14 cellular contexts compared by ENCODE assay signal in the genomic region with DNA sequence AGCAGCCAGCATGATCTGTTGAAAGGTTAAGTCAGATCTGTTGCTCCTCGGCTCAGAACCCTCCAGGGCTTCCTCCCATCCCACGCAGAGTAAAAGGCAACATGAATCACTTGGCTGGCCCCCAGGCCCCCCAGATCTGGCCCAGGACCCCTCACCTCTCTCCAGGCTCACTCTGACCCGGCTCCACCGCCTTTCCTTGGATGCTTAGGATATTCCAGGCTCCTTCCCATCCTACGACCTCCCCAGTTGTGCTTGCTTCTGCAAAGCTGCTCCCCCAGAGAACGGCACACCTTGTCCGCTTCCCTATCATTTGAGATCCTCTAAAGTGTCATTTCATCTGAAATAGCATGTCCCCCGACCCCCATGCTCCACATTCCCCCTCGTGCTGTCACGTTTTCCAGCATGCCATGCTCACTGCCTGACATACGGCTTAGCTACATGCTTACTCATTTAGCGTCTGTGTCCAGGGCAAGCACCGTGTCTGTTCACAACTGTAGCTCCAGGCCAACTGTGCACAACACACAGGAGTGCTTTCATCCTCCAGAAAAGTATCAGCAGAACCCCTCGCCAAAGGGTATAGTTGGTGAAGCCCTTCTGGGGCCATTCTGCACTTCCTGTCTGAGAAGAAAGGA. TPM values are rescaled to one million over a fixed set of nuclear protein-coding genes. Genes with fewer than 3 reads are reported as not detected.
DNase-seq lines count a peak whose midpoint lies in the region; ATAC-seq and TF ChIP-seq lines count a peak whose summit lies in the region.
"Had no signal": no experiment of that assay in that cellular context is flagged by ENCODE, and none has a peak within 500 bp of the region (broad histone marks: within the 10 kb centered on the region; RNA-seq: fewer than 3 reads in every experiment).

No MANE protein-coding gene starts in this region.

- H3K9me3 ChIP-seq in sigmoid colon, result no peaks in the 10 kb centered on the region
- H3K9me3 ChIP-seq: Caco-2 had no signal

- TF ChIP-seq CTCF in coronary artery (IDR thresholded peaks at IDR 0.05) (no peak), sigmoid colon (IDR thresholded peaks at IDR 0.05) (no peak)

- H3K4me3 ChIP-seq in coronary artery (no peak overlapping the region), sigmoid colon (no peak overlapping the region)

- DNase-seq in activated CD8-positive, alpha-beta memory T cell treated with anti-CD3 and anti-CD28 coated beads, Interleukin-2, amount 50 U/mL, for 48 hours, result peak; percentile 8
- DNase-seq in activated CD8-positive, alpha-beta memory T cell treated with anti-CD3 and anti-CD28 coated beads, Interleukin-2, amount 10 ng/mL, durations not matched to agents 7 days and 5 days, result no peak
- DNase-seq in coronary artery (ENCODE audit: low spot score) (peak; percentile 41), left lobe of liver (ENCODE audit: low spot score) (peak; percentile 31), sigmoid colon (peak; percentile 52)
- DNase-seq in activated T-cell treated with anti-CD3 and anti-CD28 coated beads, Interleukin-2, amount 50 U/mL, for 1 hour, result no peak
- DNase-seq: Caco-2; CD8-positive, alpha-beta T cell; GF-D8 had no signal

- H3K27ac ChIP-seq in coronary artery (no peak overlapping the region), sigmoid colon (no peak overlapping the region)
- H3K27ac ChIP-seq: 22Rv1 had no signal

- no peaks in the 10 kb centered on the region for H3K4me1 Mint-ChIP-seq in activated CD8-positive, alpha-beta memory T cell treated with anti-CD3 and anti-CD28 coated beads, Interleukin-2, amount 10 ng/mL, durations not matched to agents 7 days and 5 days
- H3K4me1 Mint-ChIP-seq: CD14-positive monocyte had no signal

- H3K4me3 Mint-ChIP-seq in activated CD8-positive, alpha-beta memory T cell treated with anti-CD3 and anti-CD28 coated beads, Interleukin-2, amount 10 ng/mL, durations not matched to agents 7 days and 5 days, result no peak overlapping the region
- H3K4me3 Mint-ChIP-seq: CD14-positive monocyte; CD8-positive, alpha-beta T cell had no signal

- intact Hi-C loops in sigmoid colon (cut with DNase I), result no loop called here

- CTCF ChIA-PET in activated CD8-positive, alpha-beta memory T cell treated with anti-CD3 and anti-CD28 coated beads, Interleukin-2, amount 10 ng/mL, durations not matched to agents 7 days and 5 days (lab: Charles Lee), result no interaction called here

- H3K4me1 ChIP-seq in sigmoid colon, result peaks cover 0 to 14% (median 7%) of the 10 kb centered on the region in 4 donors

- TF ChIP-seq EP300 in sigmoid colon (IDR thresholded peaks at IDR 0.05), result no peak

- H3K27me3 ChIP-seq in sigmoid colon, result no peaks in the 10 kb centered on the region

- 76 to 86% methylated on average over 14 of the region's 14 CpGs for WGBS in sigmoid colon, 2 donors

- no peak overlapping the region for H3K27ac Mint-ChIP-seq in activated CD8-positive, alpha-beta memory T cell treated with anti-CD3 and anti-CD28 coated beads, Interleukin-2, amount 10 ng/mL, durations not matched to agents 7 days and 5 days
- H3K27ac Mint-ChIP-seq: CD14-positive monocyte; CD8-positive, alpha-beta T cell had no signal

- no peaks in the 10 kb centered on the region for H3K36me3 ChIP-seq in sigmoid colon

- TF ChIP-seq POLR2A in sigmoid colon (IDR thresholded peaks at IDR 0.05), result no peak

- H3K9me3 Mint-ChIP-seq in activated CD8-positive, alpha-beta memory T cell treated with anti-CD3 and anti-CD28 coated beads, Interleukin-2, amount 10 ng/mL, durations not matched to agents 7 days and 5 days (ENCODE audit: low read depth), result no peaks in the 10 kb centered on the region
- H3K9me3 Mint-ChIP-seq: CD8-positive, alpha-beta T cell had no signal

- no peaks in the 10 kb centered on the region for H3K36me3 Mint-ChIP-seq in activated CD8-positive, alpha-beta memory T cell treated with anti-CD3 and anti-CD28 coated beads, Interleukin-2, amount 10 ng/mL, durations not matched to agents 7 days and 5 days
- H3K36me3 Mint-ChIP-seq: CD14-positive monocyte; CD8-positive, alpha-beta T cell had no signal

- H3K27me3 Mint-ChIP-seq in activated CD8-positive, alpha-beta memory T cell treated with anti-CD3 and anti-CD28 coated beads, Interleukin-2, amount 10 ng/mL, durations not matched to agents 7 days and 5 days, result peaks cover 4% of the 10 kb centered on the region

- ATAC-seq in activated CD8-positive, alpha-beta memory T cell treated with anti-CD3 and anti-CD28 coated beads, Interleukin-2, amount 10 ng/mL, durations not matched to agents 7 days and 5 days, result no peak
- no peak for ATAC-seq in left lobe of liver
- ATAC-seq in GM19452 (IDR thresholded peaks at IDR 0.05; ENCODE audit: unreplicated experiment), result no peak
- ATAC-seq in HG03378 (IDR thresholded peaks at IDR 0.05; ENCODE audit: unreplicated experiment), result no peak
- ATAC-seq: CD8-positive, alpha-beta T cell; HepG2 had no signal

RNA-seq across cellular contexts. Expression of a gene that starts 33.6 kb away (rescaled TPM):
- not detected for total RNA-seq in activated CD8-positive, alpha-beta memory T cell treated with anti-CD3 and anti-CD28 coated beads, Interleukin-2, amount 10 ng/mL, durations not matched to agents 7 days and 5 days
- total RNA-seq in left lobe of liver (0.10 TPM), sigmoid colon (1 to 10 TPM; 1.8 to 4.5 (median 3.9) TPM)
- 10 to 100 TPM in 1 of 3 donors, 1 to 10 TPM in 2; 6.0 to 10.8 (median 8.7) TPM for polyA plus RNA-seq in sigmoid colon
- total RNA-seq: CD8-positive, alpha-beta T cell; HepG2 had no signal
- polyA plus RNA-seq: CD14-positive monocyte had no signal

Comparison
In these comparisons a context has a peak if more than half of its experiments do, and no peak if none do; other contexts are left out.
1. DNase-seq: peak in activated CD8-positive, alpha-beta memory T cell treated with anti-CD3 and anti-CD28 coated beads, Interleukin-2, amount 50 U/mL, for 48 hours (single experiment), coronary artery (single experiment), left lobe of liver (single experiment) and sigmoid colon (single experiment); none in activated CD8-positive, alpha-beta memory T cell treated with anti-CD3 and anti-CD28 coated beads, Interleukin-2, amount 10 ng/mL, durations not matched to agents 7 days and 5 days (single experiment) and activated T-cell treated with anti-CD3 and anti-CD28 coated beads, Interleukin-2, amount 50 U/mL, for 1 hour (single experiment).